In genomic region chr3:113769551-113769950, GRCh38 we compare ENCODE assay signal across 9 cellular contexts. TPM values are rescaled to one million over a fixed set of nuclear protein-coding genes. Genes with fewer than 3 reads are reported as not detected.
DNase-seq lines count a peak whose midpoint lies in the region; ATAC-seq lines count a peak whose summit lies in the region.
"Had no signal": no experiment of that assay in that cellular context is flagged by ENCODE, and none has a peak within 500 bp of the region (broad histone marks: within the 10 kb centered on the region; RNA-seq: fewer than 3 reads in every experiment).

No MANE protein-coding gene starts in this region.

- H3K27ac Mint-ChIP-seq in activated CD4-positive, alpha-beta T cell treated with anti-CD3 and anti-CD28 coated beads for 36 hours, result no peak overlapping the region
- no peak overlapping the region for H3K27ac Mint-ChIP-seq in activated CD4-positive, alpha-beta T cell treated with anti-CD3 and anti-CD28 coated beads, Interleukin-2, amount 10 ng/mL, durations not matched to agents 24 days and 14 days

- no peaks in the 10 kb centered on the region for H3K36me3 Mint-ChIP-seq in activated CD4-positive, alpha-beta T cell treated with anti-CD3 and anti-CD28 coated beads for 36 hours (ENCODE audit: low read depth)
- no peaks in the 10 kb centered on the region for H3K36me3 Mint-ChIP-seq in activated CD4-positive, alpha-beta T cell treated with anti-CD3 and anti-CD28 coated beads, Interleukin-2, amount 10 ng/mL, durations not matched to agents 24 days and 14 days (ENCODE audit: low read depth)

- DNase-seq in activated CD4-positive, alpha-beta T cell treated with anti-CD3 and anti-CD28 coated beads for 36 hours, result no peak
- DNase-seq in activated CD4-positive, alpha-beta T cell treated with anti-CD3 and anti-CD28 coated beads, Interleukin-2, amount 10 ng/mL, durations not matched to agents 24 days and 14 days, result no peak
- peak; percentile 48 for DNase-seq in HT1080 (ENCODE audit: low read depth)
- peak; percentile 59 for DNase-seq in superior temporal gyrus (ENCODE audit: extremely low spot score)
- no peak for DNase-seq in KBM-7
- no peak for DNase-seq in activated CD8-positive, alpha-beta memory T cell treated with anti-CD3 and anti-CD28 coated beads, Interleukin-2, amount 50 U/mL, for 4 hours
- no peak for DNase-seq in ureter (ENCODE audit: low spot score)
- DNase-seq: NCI-H774 had no signal

- intact Hi-C loops in activated CD4-positive, alpha-beta T cell treated with anti-CD3 and anti-CD28 coated beads for 36 hours (cut with DNase I, micrococcal nuclease), result no loop called here
- intact Hi-C loops in activated CD4-positive, alpha-beta T cell treated with anti-CD3 and anti-CD28 coated beads, Interleukin-2, amount 10 ng/mL, durations not matched to agents 24 days and 14 days (cut with micrococcal nuclease), result no loop called here

- in situ Hi-C loops in KBM-7 (cut with MboI; ENCODE audit: low pct_unique_long_range_greater_than_20kb, low sequenced_read_pairs), result no loop called here

- ATAC-seq in activated CD4-positive, alpha-beta T cell treated with anti-CD3 and anti-CD28 coated beads for 36 hours, result peak; percentile 84
- ATAC-seq in esophagus mucosa, result peak; percentile 69

- POLR2A ChIA-PET in activated CD4-positive, alpha-beta T cell treated with anti-CD3 and anti-CD28 coated beads for 36 hours (lab: Charles Lee), result no interaction called here

- peaks cover 7% of the 10 kb centered on the region for H3K4me1 Mint-ChIP-seq in activated CD4-positive, alpha-beta T cell treated with anti-CD3 and anti-CD28 coated beads for 36 hours
- H3K4me1 Mint-ChIP-seq in activated CD4-positive, alpha-beta T cell treated with anti-CD3 and anti-CD28 coated beads, Interleukin-2, amount 10 ng/mL, durations not matched to agents 24 days and 14 days, result peaks cover 8% of the 10 kb centered on the region

- CTCF ChIA-PET in activated CD4-positive, alpha-beta T cell treated with anti-CD3 and anti-CD28 coated beads for 36 hours (lab: Charles Lee), result interaction anchor here (1.5 kb wide), 1 partner anchor 33 kb away, joined by 5 read pairs; no protein-coding TSS in a partner anchor

- no peak overlapping the region for H3K4me3 Mint-ChIP-seq in activated CD4-positive, alpha-beta T cell treated with anti-CD3 and anti-CD28 coated beads for 36 hours
- no peak overlapping the region for H3K4me3 Mint-ChIP-seq in activated CD4-positive, alpha-beta T cell treated with anti-CD3 and anti-CD28 coated beads, Interleukin-2, amount 10 ng/mL, durations not matched to agents 24 days and 14 days

- no peaks in the 10 kb centered on the region for H3K27me3 Mint-ChIP-seq in activated CD4-positive, alpha-beta T cell treated with anti-CD3 and anti-CD28 coated beads for 36 hours
- H3K27me3 Mint-ChIP-seq in activated CD4-positive, alpha-beta T cell treated with anti-CD3 and anti-CD28 coated beads, Interleukin-2, amount 10 ng/mL, durations not matched to agents 24 days and 14 days, result no peaks in the 10 kb centered on the region

- H3K9me3 Mint-ChIP-seq in activated CD4-positive, alpha-beta T cell treated with anti-CD3 and anti-CD28 coated beads for 36 hours (ENCODE audit: low read depth), result no peaks in the 10 kb centered on the region
- H3K9me3 Mint-ChIP-seq in activated CD4-positive, alpha-beta T cell treated with anti-CD3 and anti-CD28 coated beads, Interleukin-2, amount 10 ng/mL, durations not matched to agents 24 days and 14 days, result no peaks in the 10 kb centered on the region

RNA-seq across cellular contexts. Expression of gene ATP6V1A, which starts 22.7 kb away (rescaled TPM):
- 10 to 100 TPM; 45.2 to 48.3 TPM for total RNA-seq in activated CD4-positive, alpha-beta T cell treated with anti-CD3 and anti-CD28 coated beads for 36 hours
- total RNA-seq in activated CD4-positive, alpha-beta T cell treated with anti-CD3 and anti-CD28 coated beads, Interleukin-2, amount 10 ng/mL, durations not matched to agents 24 days and 14 days, result 38.1 and 38.5 TPM in 2 replicates
- total RNA-seq in HT1080 (2014; rRNA removed; shearing (Covaris generic)), result 58.7 and 73.2 TPM in 2 replicates
- polyA plus RNA-seq in HT1080 (2015; cell fraction: cytosol; rRNA removed), result 47.5 and 60.0 TPM in 2 replicates
- 97.7 and 114 TPM in 2 replicates for polyA plus RNA-seq in HT1080 (2015; cell fraction: nucleus; rRNA removed)
- total RNA-seq in esophagus mucosa (59.5 TPM), ureter (71.4 TPM)

RNA-seq across cellular contexts. Expression of gene NAA50, which starts 23.5 kb away (rescaled TPM):
- total RNA-seq in activated CD4-positive, alpha-beta T cell treated with anti-CD3 and anti-CD28 coated beads for 36 hours, result 100 to 1,000 TPM in 1 of 2 experiments, 10 to 100 TPM in 1; 97.1 to 122 TPM
- total RNA-seq in activated CD4-positive, alpha-beta T cell treated with anti-CD3 and anti-CD28 coated beads, Interleukin-2, amount 10 ng/mL, durations not matched to agents 24 days and 14 days, result 152 and 153 TPM in 2 replicates
- total RNA-seq in HT1080 (2014; rRNA removed; shearing (Covaris generic)), result 351 and 605 TPM in 2 replicates
- polyA plus RNA-seq in HT1080 (2015; cell fraction: cytosol; rRNA removed), result 216 and 264 TPM in 2 replicates
- polyA plus RNA-seq in HT1080 (2015; cell fraction: nucleus; rRNA removed), result 135 and 137 TPM in 2 replicates
- 120 TPM for total RNA-seq in esophagus mucosa
- total RNA-seq in ureter, result 118 TPM

Comparison
In these comparisons a context has a peak if more than half of its experiments do, and no peak if none do; other contexts are left out.
1. DNase-seq: peak in HT1080 (single experiment) and superior temporal gyrus (single experiment); none in activated CD4-positive, alpha-beta T cell treated with anti-CD3 and anti-CD28 coated beads for 36 hours (single experiment), activated CD4-positive, alpha-beta T cell treated with anti-CD3 and anti-CD28 coated beads, Interleukin-2, amount 10 ng/mL, durations not matched to agents 24 days and 14 days (single experiment), KBM-7 (single experiment), activated CD8-positive, alpha-beta memory T cell treated with anti-CD3 and anti-CD28 coated beads, Interleukin-2, amount 50 U/mL, for 4 hours (single experiment) and ureter (single experiment).